In the genomic region with DNA sequence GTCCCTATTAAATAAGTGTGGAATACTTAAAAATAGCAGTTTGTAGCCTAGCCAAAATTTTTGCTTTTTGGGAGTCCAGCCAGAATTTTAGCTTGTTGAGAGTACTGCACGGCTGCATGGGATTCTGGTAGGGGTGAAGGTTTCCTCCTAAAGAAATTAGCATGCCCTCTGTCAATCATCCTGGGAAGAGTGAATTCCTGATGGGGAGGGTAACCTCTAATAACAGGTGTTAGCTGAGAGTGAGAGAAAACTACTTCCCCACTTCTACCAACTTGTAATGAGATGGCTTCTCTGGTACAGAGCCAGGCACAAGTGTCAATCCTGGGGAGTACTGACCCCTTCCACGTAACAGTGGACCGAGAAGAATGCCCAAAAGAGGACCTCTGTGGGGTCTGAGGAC, we compare ENCODE assay signal across 24 cellular contexts.
"Had no signal": no experiment of that assay in that cellular context is flagged by ENCODE, and none has a peak within 500 bp of the region (broad histone marks: within the 10 kb centered on the region; RNA-seq: fewer than 3 reads in every experiment).

No MANE protein-coding gene starts in this region.

- H3K36me3 ChIP-seq: brain microvascular endothelial cell, cardiac muscle cell had no signal

- H3K27me3 ChIP-seq: brain microvascular endothelial cell, cardiac muscle cell had no signal

- H3K4me3 ChIP-seq: cardiac muscle cell had no signal

- DNase-seq: activated CD4-positive, alpha-beta T cell treated with anti-CD3 and anti-CD28 coated beads for 48 hours; activated CD4-positive, alpha-beta T cell treated with anti-CD3 and anti-CD28 coated beads, Interleukin-2, amount 50 U/mL, for 4 hours; activated CD4-positive, CD25-positive, alpha-beta regulatory T cell treated with anti-CD3 and anti-CD28 coated beads, Interleukin-2, amount 50 U/mL, for 72 hours; activated CD8-positive, alpha-beta memory T cell treated with anti-CD3 and anti-CD28 coated beads, Interleukin-2, amount 10 ng/mL, durations not matched to agents 7 days and 5 days; activated effector memory CD4-positive, alpha-beta T cell treated with Interleukin-2 at 50 U/mL for 16 hours; activated naive CD4-positive, alpha-beta T cell; activated naive CD8-positive, alpha-beta T cell treated with anti-CD3 and anti-CD28 coated beads, Interleukin-2, amount 50 U/mL, for 24 hours; activated T-cell treated with anti-CD3 and anti-CD28 coated beads, Interleukin-2, amount 50 U/mL, for 24 hours; amniotic stem cell; brain microvascular endothelial cell; KG1; NCI-H1048; NCI-H146; NCI-H1930; NCI-H2107; NCI-H345; NCI-H510A; NCI-H526 treated with DMSO at 0.1 percent for 48 hours; NK-92 treated with Interleukin-12 subunit alpha and Interleukin-12 subunit beta, amount 100 ng/mL, for 24 hours; PC-3; SIG-M5; T-helper 17 cell; T-helper 9 cell had no signal

- H3K27ac ChIP-seq: brain microvascular endothelial cell, cardiac muscle cell had no signal
